In the genomic region with DNA sequence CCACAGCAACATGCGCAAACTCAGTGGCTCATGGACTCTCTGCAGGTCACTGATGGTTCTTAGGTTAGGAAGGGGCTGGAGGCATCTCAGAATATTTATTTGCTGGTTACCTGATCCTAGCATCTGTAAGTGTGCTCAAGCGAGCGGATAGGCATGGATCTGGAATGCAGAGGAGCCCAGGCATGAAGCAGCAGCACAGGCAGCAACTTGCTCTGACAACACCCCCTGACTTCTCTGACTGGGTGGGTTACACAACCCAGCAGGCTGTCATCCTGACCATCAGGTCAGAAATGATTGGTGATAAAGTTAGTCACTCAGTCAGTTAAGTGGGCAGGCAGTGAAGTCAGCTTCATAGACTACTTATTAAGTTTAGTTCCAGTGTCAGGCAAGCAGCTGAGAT, we compare ENCODE assay signal across 1 cellular context. TPM values are rescaled to one million over a fixed set of nuclear protein-coding genes. Genes with fewer than 3 reads are reported as not detected.
"Had no signal": no experiment of that assay in that cellular context is flagged by ENCODE, and none has a peak within 500 bp of the region (broad histone marks: within the 10 kb centered on the region; RNA-seq: fewer than 3 reads in every experiment).

No MANE protein-coding gene starts in this region.

RNA-seq across cellular contexts. Expression of gene CTSV, which starts 50.4 kb away (rescaled TPM):
- total RNA-seq: esophagus muscularis mucosa had no signal
